Comparison of ENCODE assay signal across 16 cellular contexts in genomic region chr11:44732564-44732963, GRCh38.
"Had no signal": no experiment of that assay in that cellular context is flagged by ENCODE, and none has a peak within 500 bp of the region (broad histone marks: within the 10 kb centered on the region; RNA-seq: fewer than 3 reads in every experiment).

No MANE protein-coding gene starts in this region.

- H3K9me3 Mint-ChIP-seq: activated T-helper 1 cell treated with anti-CD3 and anti-CD28 coated beads, Interleukin-12 subunit alpha, Interleukin-12 subunit beta, Interleukin-2, Interleukin-4 antibody, amounts not matched to agents 30 ng/mL and 10 ng/mL and 1 ng/mL, durations not matched to agents 14 hours and 24 hours and 36 hours; stimulated activated memory B cell treated with anti-CD40 and anti-IgM and Interleukin-4, amounts not matched to agents 10 μg/mL and 1 μg/mL and 100 μg/mL, for 72 hours; T-cell had no signal

- H3K4me1 ChIP-seq: psoas muscle had no signal

- H3K9me3 ChIP-seq: ovary, psoas muscle had no signal

- ATAC-seq: activated CD4-positive, alpha-beta T cell treated with anti-CD3 and anti-CD28 coated beads for 36 hours; left lobe of liver; psoas muscle; sciatic nerve; stimulated activated memory B cell treated with anti-CD40 and anti-IgM and Interleukin-4, amounts not matched to agents 10 μg/mL and 1 μg/mL and 100 μg/mL, for 72 hours; T-cell; WTC11 had no signal

- DNase-seq: activated CD4-positive, alpha-beta T cell treated with anti-CD3 and anti-CD28 coated beads for 36 hours; activated CD4-positive, alpha-beta T cell treated with anti-CD3 and anti-CD28 coated beads, Interleukin-2, amount 50 U/mL, for 48 hours; activated T-cell treated with anti-CD3 and anti-CD28 coated beads for 4 hours; amniotic stem cell; dorsolateral prefrontal cortex; ovary; psoas muscle; stimulated activated CD4-positive, alpha-beta T cell treated with anti-CD3 and anti-CD28 coated beads, Interleukin-4, amount 100 ng/mL, for 4 hours; T-cell had no signal

- H3K4me3 Mint-ChIP-seq: activated CD4-positive, alpha-beta T cell treated with anti-CD3 and anti-CD28 coated beads for 36 hours; activated naive CD8-positive, alpha-beta T cell; activated T-helper 1 cell treated with anti-CD3 and anti-CD28 coated beads, Interleukin-12 subunit alpha, Interleukin-12 subunit beta, Interleukin-2, Interleukin-4 antibody, amounts not matched to agents 30 ng/mL and 10 ng/mL and 1 ng/mL, durations not matched to agents 14 hours and 24 hours and 36 hours; endodermal cell; stimulated activated memory B cell treated with anti-CD40 and anti-IgM and Interleukin-4, amounts not matched to agents 10 μg/mL and 1 μg/mL and 100 μg/mL, for 72 hours; T-cell; WTC11 had no signal

- H3K27me3 Mint-ChIP-seq: activated naive CD8-positive, alpha-beta T cell had no signal

- H3K27me3 ChIP-seq: ovary had no signal

- H3K4me3 ChIP-seq: dorsolateral prefrontal cortex, ovary, psoas muscle had no signal

- H3K27ac ChIP-seq: ovary, psoas muscle had no signal

- H3K36me3 Mint-ChIP-seq: activated naive CD8-positive, alpha-beta T cell; stimulated activated memory B cell treated with anti-CD40 and anti-IgM and Interleukin-4, amounts not matched to agents 10 μg/mL and 1 μg/mL and 100 μg/mL, for 72 hours had no signal

- H3K27ac Mint-ChIP-seq: activated CD4-positive, alpha-beta T cell treated with anti-CD3 and anti-CD28 coated beads for 36 hours; activated naive CD8-positive, alpha-beta T cell; activated T-helper 1 cell treated with anti-CD3 and anti-CD28 coated beads, Interleukin-12 subunit alpha, Interleukin-12 subunit beta, Interleukin-2, Interleukin-4 antibody, amounts not matched to agents 30 ng/mL and 10 ng/mL and 1 ng/mL, durations not matched to agents 14 hours and 24 hours and 36 hours; endodermal cell; stimulated activated memory B cell treated with anti-CD40 and anti-IgM and Interleukin-4, amounts not matched to agents 10 μg/mL and 1 μg/mL and 100 μg/mL, for 72 hours; WTC11 had no signal

- H3K36me3 ChIP-seq: ovary had no signal
